ENCODE assay signal across 1 cellular context in the genomic region with DNA sequence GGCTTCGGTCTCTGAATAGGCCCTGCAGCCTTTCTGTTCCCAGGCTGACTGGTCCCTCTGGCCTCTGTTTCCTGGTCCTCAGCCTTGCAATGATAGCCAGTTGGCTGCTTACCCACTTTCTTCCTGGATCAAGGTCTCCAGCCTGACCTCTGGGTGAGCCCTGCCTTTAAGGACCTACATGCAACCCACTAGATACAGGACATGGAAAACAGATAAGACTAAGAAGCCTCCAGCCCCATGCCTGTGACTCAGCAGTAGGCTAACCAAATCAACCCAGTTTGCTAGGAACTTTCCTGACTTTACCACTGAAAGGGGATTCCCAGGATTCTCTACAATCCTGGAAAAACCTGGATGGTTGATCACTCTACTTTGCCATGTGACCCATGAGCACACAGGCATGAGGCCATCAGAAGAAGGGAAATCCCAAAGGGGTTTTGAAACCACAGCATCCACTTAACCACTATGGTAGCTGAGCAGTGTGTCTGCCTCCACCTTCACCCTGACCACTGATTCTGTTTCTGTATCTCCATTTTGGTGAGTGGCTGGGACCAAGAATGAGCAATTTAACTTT.
TF ChIP-seq lines count a peak whose summit lies in the region.

No MANE protein-coding gene starts in this region.

TF ChIP-seq in K562, 482 proteins besides CTCF, POLR2A, EP300 and RAD21 (continued from another document and continues in another):
- TF ChIP-seq, protein P1, sequence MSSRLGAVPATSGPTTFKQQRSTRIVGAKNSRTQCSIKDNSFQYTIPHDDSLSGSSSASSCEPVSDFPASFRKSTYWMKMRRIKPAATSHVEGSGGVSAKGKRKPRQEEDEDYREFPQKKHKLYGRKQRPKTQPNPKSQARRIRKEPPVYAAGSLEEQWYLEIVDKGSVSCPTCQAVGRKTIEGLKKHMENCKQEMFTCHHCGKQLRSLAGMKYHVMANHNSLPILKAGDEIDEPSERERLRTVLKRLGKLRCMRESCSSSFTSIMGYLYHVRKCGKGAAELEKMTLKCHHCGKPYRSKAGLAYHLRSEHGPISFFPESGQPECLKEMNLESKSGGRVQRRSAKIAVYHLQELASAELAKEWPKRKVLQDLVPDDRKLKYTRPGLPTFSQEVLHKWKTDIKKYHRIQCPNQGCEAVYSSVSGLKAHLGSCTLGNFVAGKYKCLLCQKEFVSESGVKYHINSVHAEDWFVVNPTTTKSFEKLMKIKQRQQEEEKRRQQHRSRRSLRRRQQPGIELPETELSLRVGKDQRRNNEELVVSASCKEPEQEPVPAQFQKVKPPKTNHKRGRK (tag; IDR thresholded peaks at IDR 0.05) = no peak
- TF ChIP-seq, protein P2, sequence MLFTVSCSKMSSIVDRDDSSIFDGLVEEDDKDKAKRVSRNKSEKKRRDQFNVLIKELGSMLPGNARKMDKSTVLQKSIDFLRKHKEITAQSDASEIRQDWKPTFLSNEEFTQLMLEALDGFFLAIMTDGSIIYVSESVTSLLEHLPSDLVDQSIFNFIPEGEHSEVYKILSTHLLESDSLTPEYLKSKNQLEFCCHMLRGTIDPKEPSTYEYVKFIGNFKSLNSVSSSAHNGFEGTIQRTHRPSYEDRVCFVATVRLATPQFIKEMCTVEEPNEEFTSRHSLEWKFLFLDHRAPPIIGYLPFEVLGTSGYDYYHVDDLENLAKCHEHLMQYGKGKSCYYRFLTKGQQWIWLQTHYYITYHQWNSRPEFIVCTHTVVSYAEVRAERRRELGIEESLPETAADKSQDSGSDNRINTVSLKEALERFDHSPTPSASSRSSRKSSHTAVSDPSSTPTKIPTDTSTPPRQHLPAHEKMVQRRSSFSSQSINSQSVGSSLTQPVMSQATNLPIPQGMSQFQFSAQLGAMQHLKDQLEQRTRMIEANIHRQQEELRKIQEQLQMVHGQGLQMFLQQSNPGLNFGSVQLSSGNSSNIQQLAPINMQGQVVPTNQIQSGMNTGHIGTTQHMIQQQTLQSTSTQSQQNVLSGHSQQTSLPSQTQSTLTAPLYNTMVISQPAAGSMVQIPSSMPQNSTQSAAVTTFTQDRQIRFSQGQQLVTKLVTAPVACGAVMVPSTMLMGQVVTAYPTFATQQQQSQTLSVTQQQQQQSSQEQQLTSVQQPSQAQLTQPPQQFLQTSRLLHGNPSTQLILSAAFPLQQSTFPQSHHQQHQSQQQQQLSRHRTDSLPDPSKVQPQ (CRISPR knock-in tag; IDR thresholded peaks at IDR 0.05; ENCODE audit: borderline replicate concordance) = no peak
- no peak for TF ChIP-seq FOS (IDR thresholded peaks at IDR 0.05; ENCODE audit: extremely low read depth, insufficient read length)
- TF ChIP-seq POLR2B (IDR thresholded peaks at IDR 0.05; ENCODE audit: low read depth, partially characterized antibody) = no peak
- TF ChIP-seq, protein P3, sequence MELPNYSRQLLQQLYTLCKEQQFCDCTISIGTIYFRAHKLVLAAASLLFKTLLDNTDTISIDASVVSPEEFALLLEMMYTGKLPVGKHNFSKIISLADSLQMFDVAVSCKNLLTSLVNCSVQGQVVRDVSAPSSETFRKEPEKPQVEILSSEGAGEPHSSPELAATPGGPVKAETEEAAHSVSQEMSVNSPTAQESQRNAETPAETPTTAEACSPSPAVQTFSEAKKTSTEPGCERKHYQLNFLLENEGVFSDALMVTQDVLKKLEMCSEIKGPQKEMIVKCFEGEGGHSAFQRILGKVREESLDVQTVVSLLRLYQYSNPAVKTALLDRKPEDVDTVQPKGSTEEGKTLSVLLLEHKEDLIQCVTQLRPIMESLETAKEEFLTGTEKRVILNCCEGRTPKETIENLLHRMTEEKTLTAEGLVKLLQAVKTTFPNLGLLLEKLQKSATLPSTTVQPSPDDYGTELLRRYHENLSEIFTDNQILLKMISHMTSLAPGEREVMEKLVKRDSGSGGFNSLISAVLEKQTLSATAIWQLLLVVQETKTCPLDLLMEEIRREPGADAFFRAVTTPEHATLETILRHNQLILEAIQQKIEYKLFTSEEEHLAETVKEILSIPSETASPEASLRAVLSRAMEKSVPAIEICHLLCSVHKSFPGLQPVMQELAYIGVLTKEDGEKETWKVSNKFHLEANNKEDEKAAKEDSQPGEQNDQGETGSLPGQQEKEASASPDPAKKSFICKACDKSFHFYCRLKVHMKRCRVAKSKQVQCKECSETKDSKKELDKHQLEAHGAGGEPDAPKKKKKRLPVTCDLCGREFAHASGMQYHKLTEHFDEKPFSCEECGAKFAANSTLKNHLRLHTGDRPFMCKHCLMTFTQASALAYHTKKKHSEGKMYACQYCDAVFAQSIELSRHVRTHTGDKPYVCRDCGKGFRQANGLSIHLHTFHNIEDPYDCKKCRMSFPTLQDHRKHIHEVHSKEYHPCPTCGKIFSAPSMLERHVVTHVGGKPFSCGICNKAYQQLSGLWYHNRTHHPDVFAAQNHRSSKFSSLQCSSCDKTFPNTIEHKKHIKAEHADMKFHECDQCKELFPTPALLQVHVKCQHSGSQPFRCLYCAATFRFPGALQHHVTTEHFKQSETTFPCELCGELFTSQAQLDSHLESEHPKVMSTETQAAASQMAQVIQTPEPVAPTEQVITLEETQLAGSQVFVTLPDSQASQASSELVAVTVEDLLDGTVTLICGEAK (IDR thresholded peaks at IDR 0.05) = no peak
- TF ChIP-seq, protein P3 (CRISPR knock-in tag; IDR thresholded peaks at IDR 0.05) = no peak
- TF ChIP-seq NCOA6 (IDR thresholded peaks at IDR 0.05) = no peak
- TF ChIP-seq, protein P4, sequence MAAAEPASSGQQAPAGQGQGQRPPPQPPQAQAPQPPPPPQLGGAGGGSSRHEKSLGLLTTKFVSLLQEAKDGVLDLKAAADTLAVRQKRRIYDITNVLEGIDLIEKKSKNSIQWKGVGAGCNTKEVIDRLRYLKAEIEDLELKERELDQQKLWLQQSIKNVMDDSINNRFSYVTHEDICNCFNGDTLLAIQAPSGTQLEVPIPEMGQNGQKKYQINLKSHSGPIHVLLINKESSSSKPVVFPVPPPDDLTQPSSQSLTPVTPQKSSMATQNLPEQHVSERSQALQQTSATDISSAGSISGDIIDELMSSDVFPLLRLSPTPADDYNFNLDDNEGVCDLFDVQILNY (CRISPR knock-in tag; IDR thresholded peaks at IDR 0.05) = no peak
- TF ChIP-seq, protein P5, sequence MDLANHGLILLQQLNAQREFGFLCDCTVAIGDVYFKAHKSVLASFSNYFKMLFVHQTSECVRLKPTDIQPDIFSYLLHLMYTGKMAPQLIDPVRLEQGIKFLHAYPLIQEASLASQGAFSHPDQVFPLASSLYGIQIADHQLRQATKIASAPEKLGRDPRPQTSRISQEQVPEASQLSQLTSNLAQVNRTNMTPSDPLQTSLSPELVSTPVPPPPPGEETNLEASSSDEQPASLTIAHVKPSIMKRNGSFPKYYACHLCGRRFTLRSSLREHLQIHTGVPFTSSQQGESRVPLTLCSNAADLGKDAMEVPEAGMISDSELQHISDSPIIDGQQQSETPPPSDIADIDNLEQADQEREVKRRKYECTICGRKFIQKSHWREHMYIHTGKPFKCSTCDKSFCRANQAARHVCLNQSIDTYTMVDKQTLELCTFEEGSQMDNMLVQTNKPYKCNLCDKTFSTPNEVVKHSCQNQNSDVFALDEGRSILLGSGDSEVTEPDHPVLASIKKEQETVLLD (IDR thresholded peaks at IDR 0.05) = peak; percentile 72; the same call in 1 of the 2 replicates
- peak in 1 of 2 experiments; percentile 26; a peak in 1 of 4 replicates for TF ChIP-seq TEAD1 (CRISPR knock-in tag; IDR thresholded peaks at IDR 0.05)
- no peak for TF ChIP-seq KLF13 (tag; IDR thresholded peaks at IDR 0.05; ENCODE audit: borderline replicate concordance, low read depth)
- TF ChIP-seq NFYB (IDR thresholded peaks at IDR 0.05; ENCODE audit: extremely low read depth, insufficient read length) = no peak
- TF ChIP-seq RBM15 (IDR thresholded peaks at IDR 0.05; ENCODE audit: insufficient read depth, low read length) = no peak
- no peak for TF ChIP-seq NR1H2 (CRISPR knock-in tag; IDR thresholded peaks at IDR 0.05)
- TF ChIP-seq ZBED1 (IDR thresholded peaks at IDR 0.05) = no peak
- no peak for TF ChIP-seq SMARCB1 (IDR thresholded peaks at IDR 0.05; ENCODE audit: insufficient read length, low read depth)
- TF ChIP-seq, protein P6, sequence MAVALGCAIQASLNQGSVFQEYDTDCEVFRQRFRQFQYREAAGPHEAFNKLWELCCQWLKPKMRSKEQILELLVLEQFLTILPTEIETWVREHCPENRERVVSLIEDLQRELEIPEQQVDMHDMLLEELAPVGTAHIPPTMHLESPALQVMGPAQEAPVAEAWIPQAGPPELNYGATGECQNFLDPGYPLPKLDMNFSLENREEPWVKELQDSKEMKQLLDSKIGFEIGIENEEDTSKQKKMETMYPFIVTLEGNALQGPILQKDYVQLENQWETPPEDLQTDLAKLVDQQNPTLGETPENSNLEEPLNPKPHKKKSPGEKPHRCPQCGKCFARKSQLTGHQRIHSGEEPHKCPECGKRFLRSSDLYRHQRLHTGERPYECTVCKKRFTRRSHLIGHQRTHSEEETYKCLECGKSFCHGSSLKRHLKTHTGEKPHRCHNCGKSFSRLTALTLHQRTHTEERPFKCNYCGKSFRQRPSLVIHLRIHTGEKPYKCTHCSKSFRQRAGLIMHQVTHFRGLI (CRISPR knock-in tag; IDR thresholded peaks at IDR 0.05) = 0 out of 2 replicates have a peak, but pooled peaks have one; percentile 46
- TF ChIP-seq TEAD2 (tag; IDR thresholded peaks at IDR 0.05) = peak; percentile 69; the same call in 1 of the 2 replicates
- TF ChIP-seq, protein P7, sequence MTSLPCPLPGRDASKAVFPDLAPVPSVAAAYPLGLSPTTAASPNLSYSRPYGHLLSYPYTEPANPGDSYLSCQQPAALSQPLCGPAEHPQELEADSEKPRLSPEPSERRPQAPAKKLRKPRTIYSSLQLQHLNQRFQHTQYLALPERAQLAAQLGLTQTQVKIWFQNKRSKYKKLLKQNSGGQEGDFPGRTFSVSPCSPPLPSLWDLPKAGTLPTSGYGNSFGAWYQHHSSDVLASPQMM (CRISPR knock-in tag; IDR thresholded peaks at IDR 0.05) = no peak
- TF ChIP-seq CEBPG (CRISPR knock-in tag; IDR thresholded peaks at IDR 0.05) = peak; percentile 14; the same call in 1 of the 2 replicates
- TF ChIP-seq CEBPG (tag; conservative IDR thresholded peaks at IDR 0.05 in 1 of 2, IDR thresholded peaks at IDR 0.05 in 1 of 2) = peak in 1 of 2 experiments; percentile 7; a peak in 1 of 4 replicates
- TF ChIP-seq SREBF2 (CRISPR knock-in tag; IDR thresholded peaks at IDR 0.05) = no peak
- TF ChIP-seq ZNF696 (CRISPR knock-in tag; conservative IDR thresholded peaks at IDR 0.05) = no peak
- TF ChIP-seq JUND (IDR thresholded peaks at IDR 0.05; ENCODE audit: borderline replicate concordance, low read depth, low read length) = peak; percentile 89
- TF ChIP-seq JUND (tag; IDR thresholded peaks at IDR 0.05; ENCODE audit: borderline replicate concordance, low read depth, low read length) = peak; percentile 82; the same call in 2 of the 3 replicates
- TF ChIP-seq, protein P8, sequence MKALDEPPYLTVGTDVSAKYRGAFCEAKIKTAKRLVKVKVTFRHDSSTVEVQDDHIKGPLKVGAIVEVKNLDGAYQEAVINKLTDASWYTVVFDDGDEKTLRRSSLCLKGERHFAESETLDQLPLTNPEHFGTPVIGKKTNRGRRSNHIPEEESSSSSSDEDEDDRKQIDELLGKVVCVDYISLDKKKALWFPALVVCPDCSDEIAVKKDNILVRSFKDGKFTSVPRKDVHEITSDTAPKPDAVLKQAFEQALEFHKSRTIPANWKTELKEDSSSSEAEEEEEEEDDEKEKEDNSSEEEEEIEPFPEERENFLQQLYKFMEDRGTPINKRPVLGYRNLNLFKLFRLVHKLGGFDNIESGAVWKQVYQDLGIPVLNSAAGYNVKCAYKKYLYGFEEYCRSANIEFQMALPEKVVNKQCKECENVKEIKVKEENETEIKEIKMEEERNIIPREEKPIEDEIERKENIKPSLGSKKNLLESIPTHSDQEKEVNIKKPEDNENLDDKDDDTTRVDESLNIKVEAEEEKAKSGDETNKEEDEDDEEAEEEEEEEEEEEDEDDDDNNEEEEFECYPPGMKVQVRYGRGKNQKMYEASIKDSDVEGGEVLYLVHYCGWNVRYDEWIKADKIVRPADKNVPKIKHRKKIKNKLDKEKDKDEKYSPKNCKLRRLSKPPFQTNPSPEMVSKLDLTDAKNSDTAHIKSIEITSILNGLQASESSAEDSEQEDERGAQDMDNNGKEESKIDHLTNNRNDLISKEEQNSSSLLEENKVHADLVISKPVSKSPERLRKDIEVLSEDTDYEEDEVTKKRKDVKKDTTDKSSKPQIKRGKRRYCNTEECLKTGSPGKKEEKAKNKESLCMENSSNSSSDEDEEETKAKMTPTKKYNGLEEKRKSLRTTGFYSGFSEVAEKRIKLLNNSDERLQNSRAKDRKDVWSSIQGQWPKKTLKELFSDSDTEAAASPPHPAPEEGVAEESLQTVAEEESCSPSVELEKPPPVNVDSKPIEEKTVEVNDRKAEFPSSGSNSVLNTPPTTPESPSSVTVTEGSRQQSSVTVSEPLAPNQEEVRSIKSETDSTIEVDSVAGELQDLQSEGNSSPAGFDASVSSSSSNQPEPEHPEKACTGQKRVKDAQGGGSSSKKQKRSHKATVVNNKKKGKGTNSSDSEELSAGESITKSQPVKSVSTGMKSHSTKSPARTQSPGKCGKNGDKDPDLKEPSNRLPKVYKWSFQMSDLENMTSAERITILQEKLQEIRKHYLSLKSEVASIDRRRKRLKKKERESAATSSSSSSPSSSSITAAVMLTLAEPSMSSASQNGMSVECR (CRISPR knock-in tag; IDR thresholded peaks at IDR 0.05) = no peak
- peak; percentile 93 for TF ChIP-seq C11orf30 (IDR thresholded peaks at IDR 0.05; ENCODE audit: low read depth)
- no peak for TF ChIP-seq RUNX1 (IDR thresholded peaks at IDR 0.05; ENCODE audit: low read depth)
- TF ChIP-seq RBM34 (IDR thresholded peaks at IDR 0.05; ENCODE audit: borderline replicate concordance, insufficient read depth, low read length) = no peak
- TF ChIP-seq NCOA1 (IDR thresholded peaks at IDR 0.05; ENCODE audit: low read depth) = peak; percentile 53; the same call in 1 of the 2 replicates
- no peak for TF ChIP-seq ZBTB8A (IDR thresholded peaks at IDR 0.05; ENCODE audit: partially characterized antibody)
- no peak for TF ChIP-seq SIN3A (IDR thresholded peaks at IDR 0.05; ENCODE audit: borderline replicate concordance in 2 of 2, control insufficient read depth in 1 of 2, low read depth in 2 of 2, low read length in 2 of 2)
